ENCODE assay signal across 10 cellular contexts in the genomic region with DNA sequence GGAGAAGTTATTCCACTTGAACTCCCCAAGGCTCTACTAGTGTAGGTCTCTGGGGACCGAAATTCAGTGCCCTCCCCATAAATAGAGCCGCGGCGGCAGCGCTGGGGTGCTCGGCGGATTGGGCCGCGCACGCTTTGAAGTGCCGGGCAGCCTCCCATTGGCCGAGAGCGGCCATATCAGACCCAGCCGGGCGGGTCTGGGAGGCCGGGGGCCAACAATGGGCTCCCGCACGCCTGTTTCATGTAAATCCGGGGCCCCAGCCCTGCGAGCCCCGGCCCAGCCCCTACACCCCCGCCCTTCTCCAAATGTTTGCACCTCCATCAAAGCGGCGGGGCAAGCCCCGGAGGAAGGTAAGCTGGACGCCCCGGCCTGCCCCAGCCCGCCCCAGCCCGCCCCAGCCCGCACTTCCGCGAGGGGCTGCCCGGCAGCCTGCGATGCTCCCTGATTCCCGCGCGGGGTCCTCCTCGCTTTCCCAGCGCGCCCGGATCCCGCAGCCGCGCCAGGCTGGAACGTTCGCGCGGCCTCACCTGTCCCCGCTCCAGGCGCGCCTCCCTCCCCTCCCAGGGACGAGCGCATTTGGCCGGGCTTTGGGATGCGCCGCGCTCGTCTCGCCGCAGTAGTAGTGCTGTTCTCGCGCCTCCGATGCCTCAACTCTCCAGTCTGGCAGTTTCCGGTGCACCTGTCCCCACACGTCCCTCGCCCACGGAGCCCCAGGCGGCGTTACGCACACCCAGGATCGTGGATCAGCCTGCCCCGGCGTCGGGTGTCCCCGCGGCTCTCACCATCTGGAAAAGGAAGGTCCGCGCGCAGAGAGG. TPM values are rescaled to one million over a fixed set of nuclear protein-coding genes. Genes with fewer than 3 reads are reported as not detected.
DNase-seq lines count a peak whose midpoint lies in the region; ATAC-seq and TF ChIP-seq lines count a peak whose summit lies in the region.
"Had no signal": no experiment of that assay in that cellular context is flagged by ENCODE, and none has a peak within 500 bp of the region (broad histone marks: within the 10 kb centered on the region; RNA-seq: fewer than 3 reads in every experiment).

Gene TBXT (minus strand): TSS at position 51 of the 815 bp plus-strand sequence. CDS start 260 bp downstream, outside the sequence.

- TF ChIP-seq CTCF in osteocyte (IDR thresholded peaks at IDR 0.05) = no peak

- H3K36me3 Mint-ChIP-seq in dendritic cell treated with granulocyte-macrophage colony-stimulating factor and Interleukin-4, amounts not matched to agents 40 ng/mL and 50 ng/mL, for 4 days (ENCODE audit: low read depth) = no peaks in the 10 kb centered on the region
- no peaks in the 10 kb centered on the region for H3K36me3 Mint-ChIP-seq in osteocyte (ENCODE audit: unreplicated experiment)

- H3K9me3 Mint-ChIP-seq in dendritic cell treated with granulocyte-macrophage colony-stimulating factor and Interleukin-4, amounts not matched to agents 40 ng/mL and 50 ng/mL, for 4 days = no peaks in the 10 kb centered on the region
- H3K9me3 Mint-ChIP-seq in osteocyte (ENCODE audit: unreplicated experiment) = no peaks in the 10 kb centered on the region

- no peak within 1 kb of the TSS for H3K27ac Mint-ChIP-seq in dendritic cell treated with granulocyte-macrophage colony-stimulating factor and Interleukin-4, amounts not matched to agents 40 ng/mL and 50 ng/mL, for 4 days
- no peak within 1 kb of the TSS for H3K27ac Mint-ChIP-seq in osteocyte (ENCODE audit: unreplicated experiment)

- peaks cover 72% of the 10 kb centered on the region for H3K27me3 Mint-ChIP-seq in dendritic cell treated with granulocyte-macrophage colony-stimulating factor and Interleukin-4, amounts not matched to agents 40 ng/mL and 50 ng/mL, for 4 days
- peaks cover 61% of the 10 kb centered on the region for H3K27me3 Mint-ChIP-seq in osteocyte (ENCODE audit: unreplicated experiment)

- H3K27ac ChIP-seq in HUES6 (ENCODE audit: low read depth, low read length) = no peak within 1 kb of the TSS; the same call in 1 of the 2 replicates

- H3K4me3 ChIP-seq in GM08714 (ENCODE audit: low read length) = peak within 1 kb of the TSS; percentile 40; the same call in 1 of the 2 replicates
- peak within 1 kb of the TSS; percentile 85 for H3K4me3 ChIP-seq in HUES6 (ENCODE audit: low read depth, low read length)

- H3K4me3 Mint-ChIP-seq in dendritic cell treated with granulocyte-macrophage colony-stimulating factor and Interleukin-4, amounts not matched to agents 40 ng/mL and 50 ng/mL, for 4 days = peak within 1 kb of the TSS; percentile 68
- peak within 1 kb of the TSS; percentile 72 for H3K4me3 Mint-ChIP-seq in osteocyte (ENCODE audit: unreplicated experiment)

- peaks cover 56% of the 10 kb centered on the region for H3K4me1 ChIP-seq in HUES6 (ENCODE audit: control insufficient read depth, insufficient read depth, low read length)

- ATAC-seq in HG02623 (IDR thresholded peaks at IDR 0.05; ENCODE audit: unreplicated experiment) (no peak), HG03378 (IDR thresholded peaks at IDR 0.05; ENCODE audit: unreplicated experiment) (no peak), HG02970 (IDR thresholded peaks at IDR 0.05; ENCODE audit: low FRiP score, unreplicated experiment) (no peak)

- H3K9me3 ChIP-seq in HUES6 (ENCODE audit: control insufficient read depth, insufficient read depth, low read depth, low read length) = no peaks in the 10 kb centered on the region

- intact Hi-C loops in dendritic cell treated with granulocyte-macrophage colony-stimulating factor and Interleukin-4, amounts not matched to agents 40 ng/mL and 50 ng/mL, for 4 days (cut with micrococcal nuclease) = no loop called here

- H3K27me3 ChIP-seq in HUES6 (ENCODE audit: control insufficient read depth, insufficient read depth, low read length) = peaks cover 95% of the 10 kb centered on the region

- no peak for DNase-seq in osteocyte (ENCODE audit: extremely low spot score, unreplicated experiment)
- no peak for DNase-seq in activated CD4-positive, CD25-positive, alpha-beta regulatory T cell (lab: John Stamatoyannopoulos, UW)
- DNase-seq: NCI-H446 had no signal

- peaks cover 8% of the 10 kb centered on the region for H3K4me1 Mint-ChIP-seq in dendritic cell treated with granulocyte-macrophage colony-stimulating factor and Interleukin-4, amounts not matched to agents 40 ng/mL and 50 ng/mL, for 4 days (ENCODE audit: low read depth)
- peaks cover 12% of the 10 kb centered on the region for H3K4me1 Mint-ChIP-seq in osteocyte (ENCODE audit: unreplicated experiment)

- peak within 1 kb of the TSS; percentile 89 for H3K9ac ChIP-seq in HUES6 (ENCODE audit: low read length)

- H3K36me3 ChIP-seq in HUES6 (ENCODE audit: control insufficient read depth, insufficient read depth, low read length) = no peaks in the 10 kb centered on the region; the same call in 1 of the 2 replicates

RNA-seq across cellular contexts. Expression of gene TBXT, which starts in this region (rescaled TPM):
- not detected in 2 replicates for total RNA-seq in osteocyte
- total RNA-seq: myocyte had no signal
